8 cellular contexts compared by ENCODE assay signal in genomic region chr1:28517649-28517999, GRCh38. TPM values are rescaled to one million over a fixed set of nuclear protein-coding genes. Genes with fewer than 3 reads are reported as not detected.
DNase-seq lines count a peak whose midpoint lies in the region; ATAC-seq, FAIRE-seq and TF ChIP-seq lines count a peak whose summit lies in the region.

No MANE protein-coding gene starts in this region.

- H3K9ac ChIP-seq in BLaER1, result peak overlapping the region; percentile 94
- H3K9ac ChIP-seq in PC-3 (ENCODE audit: low read length), result peak overlapping the region; percentile 97; the same call in 1 of the 2 replicates
- no peak overlapping the region for H3K9ac ChIP-seq in H1 (replicated peaks in 1 of 4; ENCODE audit: extremely low read depth in 1 of 4, low read depth in 3 of 4, low read length in 3 of 4)

- no peak overlapping the region for H4K91ac ChIP-seq in H1 (replicated peaks; ENCODE audit: insufficient read length, low read length)

- CTCF ChIA-PET in PC-3 (lab: Charles Lee) (interaction anchor here (1.0 kb wide), 1 partner anchor 64 kb away, joined by 3 read pairs; no protein-coding TSS in a partner anchor), H1 (lab: Charles Lee; ENCODE audit: partially characterized antibody) (interaction anchor here (0.7 to 8.0 kb wide), 15 partner anchors 8 to 580 kb away, joined by 3 to 59 read pairs (median 4); partner anchors contain the start of gene TRNAU1AP)

- TF ChIP-seq RAD21 in H1 (IDR thresholded peaks at IDR 0.05 in 1 of 2, conservative IDR thresholded peaks at IDR 0.05 in 1 of 2; ENCODE audit: low read depth in 2 of 2, low read length in 2 of 2), result no peak

- H2BK120ac ChIP-seq in H1 (replicated peaks; ENCODE audit: low read depth, low read length), result no peak overlapping the region

- H2AK5ac ChIP-seq in H1 (ENCODE audit: low read depth, low read length), result 0 out of 2 replicates have a peak overlapping the region, but pooled peaks have one; percentile 0

- POLR2A ChIA-PET in PC-3 (lab: Charles Lee; ENCODE audit: unreplicated experiment), result interaction anchor here (1.0 kb wide), 1 partner anchor 64 kb away, joined by 9 read pairs; no protein-coding TSS in a partner anchor
- POLR2A ChIA-PET in H1 (lab: Charles Lee; ENCODE audit: partially characterized antibody), result interaction anchor here (1.5 to 31.3 kb wide), 11 partner anchors 9 to 269 kb away, joined by 5 to 660 read pairs (median 11); partner anchors contain the start of genes RAB42, RCC1, RNU11 and TRNAU1AP

- H4K8ac ChIP-seq in H1 (ENCODE audit: extremely low read depth, insufficient read depth, low read length), result no peak overlapping the region

- BruUV-seq in PC-3 (replicated peaks; lab: Mats Ljungman, UMichigan), result no TSS peak

- H3K4me3 ChIP-seq in BLaER1 (peak overlapping the region; percentile 77), PC-3 (ENCODE audit: low read length) (peak overlapping the region; percentile 81), H1 (ENCODE audit: extremely low read depth in 1 of 4, insufficient read depth in 2 of 4, low read depth in 3 of 4, low read length in 4 of 4) (peak overlapping the region in 1 of 4 experiments; percentile 83; a peak in 5 of 8 replicates)

- H3K56ac ChIP-seq in H1 (replicated peaks; ENCODE audit: insufficient read length, low read depth, low read length), result no peak overlapping the region

- H3F3A ChIP-seq in PC-3 (ENCODE audit: low read length, unreplicated experiment), result peaks cover 13% of the 10 kb centered on the region

- no peak overlapping the region for H2BK15ac ChIP-seq in H1 (ENCODE audit: low read length)

- H3K79me1 ChIP-seq in H1 (ENCODE audit: low read depth, low read length), result peaks cover 10% of the 10 kb centered on the region

- intact Hi-C loops in PC-3 (cut with micrococcal nuclease), result loop anchor here (2.0 to 5.0 kb wide), 2 partner anchors 35 to 65 kb away; partner anchors contain the start of gene TRNAU1AP

- H3K27me3 ChIP-seq in BLaER1, result no peaks in the 10 kb centered on the region
- no peaks in the 10 kb centered on the region for H3K27me3 ChIP-seq in PC-3 (ENCODE audit: low read length)
- H3K27me3 ChIP-seq in H1 (replicated peaks in 1 of 4; ENCODE audit: control insufficient read depth in 3 of 4, extremely low read depth in 1 of 4, insufficient read depth in 3 of 4, low read length in 3 of 4), result no peaks in the 10 kb centered on the region

- no peaks in the 10 kb centered on the region for H3K9me2 ChIP-seq in PC-3 (replicated peaks; ENCODE audit: low read length)

- peaks cover 6% of the 10 kb centered on the region for H3K23me2 ChIP-seq in H1 (ENCODE audit: low read depth, low read length)

- H3K36me3 ChIP-seq in BLaER1, result peaks cover 53% of the 10 kb centered on the region
- no peaks in the 10 kb centered on the region; the same call in 1 of the 2 replicates for H3K36me3 ChIP-seq in PC-3 (ENCODE audit: low read depth, low read length)
- peaks cover 0 to 11% (median 0%) of the 10 kb centered on the region in 4 experiments; a peak in 2 of 8 replicates for H3K36me3 ChIP-seq in H1 (ENCODE audit: control insufficient read depth in 2 of 4, insufficient read depth in 4 of 4, low read length in 3 of 4)

- ATAC-seq in GM19452 (IDR thresholded peaks at IDR 0.05; ENCODE audit: unreplicated experiment), result peak; percentile 5
- peak; percentile 13 for ATAC-seq in PC-3
- peak; percentile 10 for ATAC-seq in omental fat pad (ENCODE audit: low FRiP score)
- no peak for ATAC-seq in HG02610 (IDR thresholded peaks at IDR 0.05; ENCODE audit: unreplicated experiment)

- FAIRE-seq in H1 (lab: Jason Lieb, UNC), result no peak

- no peak for TF ChIP-seq POLR2A in H1 (IDR thresholded peaks at IDR 0.05; ENCODE audit: control extremely low read depth in 1 of 2, low read depth in 2 of 2, low read length in 2 of 2)

- DNase-seq in PC-3 (no peak), H1 (ENCODE audit: low read depth in 1 of 2, low spot score in 2 of 2) (peak in 1 of 2 experiments; percentile 66), omental fat pad (ENCODE audit: low spot score) (no peak), NCI-H1417 (lab: John Stamatoyannopoulos, UW) (no peak), GM19240 (ENCODE audit: insufficient read length, low spot score) (no peak)

- no peak overlapping the region for H2BK12ac ChIP-seq in H1 (ENCODE audit: low read depth, low read length)

- H2BK5ac ChIP-seq in H1 (ENCODE audit: low read depth, low read length), result no peak overlapping the region

- no peaks in the 10 kb centered on the region for H3K9me3 ChIP-seq in BLaER1
- H3K9me3 ChIP-seq in PC-3 (ENCODE audit: low read length), result no peaks in the 10 kb centered on the region
- H3K9me3 ChIP-seq in H1 (ENCODE audit: insufficient read depth in 2 of 2, low read depth in 1 of 2, low read length in 1 of 2), result no peaks in the 10 kb centered on the region

- TF ChIP-seq CTCF in PC-3 (conservative IDR thresholded peaks at IDR 0.05; ENCODE audit: low read depth, low read length), result no peak
- no peak for TF ChIP-seq CTCF in H1 (IDR thresholded peaks at IDR 0.05; ENCODE audit: control extremely low read depth in 1 of 3, insufficient read depth in 1 of 3, low read depth in 1 of 3, low read length in 3 of 3)
- TF ChIP-seq CTCF in omental fat pad (IDR thresholded peaks at IDR 0.05), result no peak

- H2BK20ac ChIP-seq in H1 (ENCODE audit: low read length), result no peak overlapping the region

- no peak overlapping the region for H3K23ac ChIP-seq in H1 (ENCODE audit: insufficient read length)

- H4K5ac ChIP-seq in H1 (ENCODE audit: insufficient read length, low read depth, low read length), result no peak overlapping the region

- H2AFZ ChIP-seq in PC-3 (ENCODE audit: low read length) (no peak overlapping the region), H1 (ENCODE audit: low read length) (no peak overlapping the region)

- H4K20me1 ChIP-seq in BLaER1 (peaks cover 94% of the 10 kb centered on the region), PC-3 (ENCODE audit: low read length) (peaks cover 13% of the 10 kb centered on the region; the same call in 1 of the 2 replicates), H1 (replicated peaks in 1 of 2; ENCODE audit: control insufficient read depth in 1 of 2, insufficient read depth in 2 of 2, low read length in 2 of 2) (peaks cover 3 to 7% of the 10 kb centered on the region in 2 experiments)

- H3K4me1 ChIP-seq in BLaER1 (peaks cover 46% of the 10 kb centered on the region), PC-3 (ENCODE audit: insufficient read depth, low read length) (peaks cover 30% of the 10 kb centered on the region), H1 (replicated peaks in 1 of 4; ENCODE audit: control insufficient read depth in 3 of 4, insufficient read depth in 4 of 4, low read length in 3 of 4) (peaks cover 7 to 16% (median 11%) of the 10 kb centered on the region in 4 experiments)

- peak overlapping the region; percentile 96 for H3K4me2 ChIP-seq in BLaER1
- H3K4me2 ChIP-seq in PC-3 (ENCODE audit: low read length), result peak overlapping the region; percentile 75
- H3K4me2 ChIP-seq in H1 (ENCODE audit: insufficient read depth in 1 of 2, low read depth in 2 of 2, low read length in 2 of 2), result peak overlapping the region; percentile 62 to 97; a peak in 3 of 4 replicates

- 32% methylated on average over 7 of the region's 7 CpGs; no CpG with 5 or more reads in 1 of the 2 experiments for WGBS in H1 (ENCODE audit: extremely low coverage in 1 of 2, insufficient coverage in 1 of 2, insufficient read length in 1 of 2, insufficient replicate concordance in 2 of 2, low coverage in 1 of 2, low lambda C conversion rate in 2 of 2, missing lambda C conversion rate in 1 of 2), 2 experiments

- H3K79me2 ChIP-seq in PC-3 (ENCODE audit: low read length) (peaks cover 50% of the 10 kb centered on the region), H1 (ENCODE audit: control insufficient read depth in 1 of 2, insufficient read depth in 2 of 2, low read length in 2 of 2) (peaks cover 14 to 38% of the 10 kb centered on the region in 2 experiments; a peak in 3 of 4 replicates)

- TF ChIP-seq EP300 in H1 (IDR thresholded peaks at IDR 0.05; ENCODE audit: borderline replicate concordance in 1 of 2, low read depth in 2 of 2, low read length in 2 of 2), result no peak

- H3K18ac ChIP-seq in H1 (ENCODE audit: extremely low read depth, low read length), result no peak overlapping the region

- no peak overlapping the region for H3K4ac ChIP-seq in H1 (replicated peaks; ENCODE audit: insufficient read length, low read depth, low read length)

- no peak overlapping the region for H3K14ac ChIP-seq in H1 (ENCODE audit: insufficient read length)

- H3K27ac ChIP-seq in BLaER1 (peak overlapping the region; percentile 96), PC-3 (ENCODE audit: low read length) (peak overlapping the region; percentile 38), H1 (ENCODE audit: low read depth, low read length) (peak overlapping the region; percentile 24; the same call in 1 of the 2 replicates)

TF ChIP-seq in H1, 55 proteins besides CTCF, POLR2A, EP300 and RAD21 (continues in another document):
- no peak for TF ChIP-seq EZH2 (IDR thresholded peaks at IDR 0.05; ENCODE audit: low read depth, low read length, severe bottlenecking)
- no peak for TF ChIP-seq ASH2L (IDR thresholded peaks at IDR 0.05; ENCODE audit: low read length)

RNA-seq across cellular contexts. Expression of gene RCC1, which starts 11.8 kb away (rescaled TPM):
- total RNA-seq in PC-3 (2014; rRNA removed) (96.5 and 119 TPM in 2 replicates), omental fat pad (10 to 100 TPM; 15.3 to 32.9 (median 22.1) TPM)
- 98.4 and 101 TPM in 2 replicates for total RNA-seq in H1 (2021; fragmentation: NEBNext Ultra II Directional; extraction: Animal tissue kit (Norgen Biotek cat#: 25700))
- polyA plus RNA-seq in H1 (2011; rRNA removed), result 48.5 and 66.4 TPM in 2 replicates
- polyA plus RNA-seq in H1 (2011; cell fraction: cytosol; rRNA removed), result 76.8 TPM
- 73.3 TPM for polyA plus RNA-seq in H1 (2011; cell fraction: nucleus; rRNA removed)
- polyA plus RNA-seq in H1 (2012, experiment 1 of 2), result 102 to 113 TPM (median 104 TPM) in 4 replicates
- polyA plus RNA-seq in H1 (2012, experiment 2 of 2), result 86.9 TPM
- 45.4 TPM for polyA plus RNA-seq in H1 (2013, experiment 1 of 2)
- polyA plus RNA-seq in H1 (2013, experiment 2 of 2), result 45.9 TPM
- polyA minus RNA-seq in H1 (2011; rRNA and poly(A)+ RNA removed), result 81.1 and 103 TPM in 2 replicates
- 47.8 TPM for polyA minus RNA-seq in H1 (2011; cell fraction: cytosol; rRNA and poly(A)+ RNA removed)
- polyA minus RNA-seq in H1 (2011; cell fraction: nucleus; rRNA and poly(A)+ RNA removed), result 49.7 TPM

RNA-seq across cellular contexts. Expression of gene TRNAU1AP, which starts 35.3 kb away (rescaled TPM):
- 19.6 and 27.2 TPM in 2 replicates for total RNA-seq in PC-3 (2014; rRNA removed)
- 30.8 and 35.2 TPM in 2 replicates for total RNA-seq in H1 (2021; fragmentation: NEBNext Ultra II Directional; extraction: Animal tissue kit (Norgen Biotek cat#: 25700))
- 22.9 and 37.1 TPM in 2 replicates for polyA plus RNA-seq in H1 (2011; rRNA removed)
- polyA plus RNA-seq in H1 (2011; cell fraction: cytosol; rRNA removed), result 33.8 TPM
- 22.6 TPM for polyA plus RNA-seq in H1 (2011; cell fraction: nucleus; rRNA removed)
- polyA plus RNA-seq in H1 (2012, experiment 1 of 2), result 30.6 to 53.5 TPM (median 51.6 TPM) in 4 replicates
- 17.4 TPM for polyA plus RNA-seq in H1 (2012, experiment 2 of 2)
- polyA plus RNA-seq in H1 (2013, experiment 1 of 2), result 17.6 TPM
- polyA plus RNA-seq in H1 (2013, experiment 2 of 2), result 17.2 TPM
- polyA minus RNA-seq in H1 (2011; rRNA and poly(A)+ RNA removed), result 20.3 and 23.7 TPM in 2 replicates
- 18.8 TPM for polyA minus RNA-seq in H1 (2011; cell fraction: cytosol; rRNA and poly(A)+ RNA removed)
- 23.0 TPM for polyA minus RNA-seq in H1 (2011; cell fraction: nucleus; rRNA and poly(A)+ RNA removed)
- total RNA-seq in omental fat pad, result 10 to 100 TPM; 14.8 to 26.8 (median 21.9) TPM

Comparison
In these comparisons a context has a peak if more than half of its experiments do, and no peak if none do; other contexts are left out.
1. H3K27ac ChIP-seq: peak in every context shown above with its lines; median percentile 96 in BLaER1; 38 in PC-3; 24 in H1.
2. H3K9ac ChIP-seq: peak in BLaER1 (single experiment) and PC-3 (single experiment); none in H1 (0 of 4).
3. Peak in every context shown above with its lines, with median percentiles within 50 percentile points of each other: H3K4me2 ChIP-seq.